ENCODE assay signal across 16 cellular contexts in genomic region chr22:42862045-42862734, GRCh38. TPM values are rescaled to one million over a fixed set of nuclear protein-coding genes. Genes with fewer than 3 reads are reported as not detected.
A peak's percentile ranks its signal among the peaks of the same experiment; 100 is the strongest.
DNase-seq lines count a peak whose midpoint lies in the region; ATAC-seq and TF ChIP-seq lines count a peak whose summit lies in the region.
"Had no signal": no experiment of that assay in that cellular context is flagged by ENCODE, and none has a peak within 500 bp of the region (broad histone marks: within the 10 kb centered on the region; RNA-seq: fewer than 3 reads in every experiment).

No MANE protein-coding gene starts in this region.

- ATAC-seq in activated naive CD8-positive, alpha-beta T cell treated with anti-CD3 and anti-CD28 coated beads, Interleukin-2, amount 50 U/mL, for 24 hours = no peak
- ATAC-seq in T-helper 17 cell (no peak), HG02852 (IDR thresholded peaks at IDR 0.05; ENCODE audit: unreplicated experiment) (no peak)
- ATAC-seq: esophagus mucosa had no signal

- TF ChIP-seq CTCF in type B pancreatic cell (conservative IDR thresholded peaks at IDR 0.05) (no peak), spleen (IDR thresholded peaks at IDR 0.05 in 8 of 11, conservative IDR thresholded peaks at IDR 0.05 in 3 of 11) (no peak)

- peak overlapping the region in 1 of 8 donors; percentile 71 for H3K27ac ChIP-seq in spleen
- H3K27ac ChIP-seq: suprapubic skin had no signal

- H3K4me1 Mint-ChIP-seq in activated naive CD8-positive, alpha-beta T cell (ENCODE audit: low read depth) = peaks cover 22% of the 10 kb centered on the region
- peaks cover 37% of the 10 kb centered on the region for H3K4me1 Mint-ChIP-seq in activated naive CD8-positive, alpha-beta T cell treated with anti-CD3 and anti-CD28 coated beads, Interleukin-2, amount 50 U/mL, for 24 hours
- H3K4me1 Mint-ChIP-seq in T-helper 17 cell = peaks cover 4% of the 10 kb centered on the region
- peaks cover 12% of the 10 kb centered on the region for H3K4me1 Mint-ChIP-seq in type B pancreatic cell (ENCODE audit: unreplicated experiment)

- no peak for TF ChIP-seq POLR2A in spleen (IDR thresholded peaks at IDR 0.05)

- H3K9me3 ChIP-seq in T-helper 17 cell (ENCODE audit: control insufficient read depth, low read length, poor library complexity, severe bottlenecking) (no peaks in the 10 kb centered on the region), spleen (peaks cover 0 to 4% (median 0%) of the 10 kb centered on the region in 8 donors)
- H3K9me3 ChIP-seq: suprapubic skin had no signal

- peaks cover 7% of the 10 kb centered on the region for H3K36me3 Mint-ChIP-seq in activated naive CD8-positive, alpha-beta T cell
- H3K36me3 Mint-ChIP-seq in activated naive CD8-positive, alpha-beta T cell treated with anti-CD3 and anti-CD28 coated beads, Interleukin-2, amount 50 U/mL, for 24 hours (ENCODE audit: low read depth) = peaks cover 19% of the 10 kb centered on the region
- no peaks in the 10 kb centered on the region for H3K36me3 Mint-ChIP-seq in T-helper 17 cell (ENCODE audit: low read depth)
- H3K36me3 Mint-ChIP-seq in type B pancreatic cell = peaks cover 8% of the 10 kb centered on the region

- no peaks in the 10 kb centered on the region for H3K36me3 ChIP-seq in spleen
- H3K36me3 ChIP-seq: suprapubic skin had no signal

- H3K27me3 ChIP-seq in spleen (replicated peaks in 1 of 7) = no peaks in the 10 kb centered on the region
- H3K27me3 ChIP-seq: suprapubic skin had no signal

- H3K27me3 Mint-ChIP-seq in activated naive CD8-positive, alpha-beta T cell = no peaks in the 10 kb centered on the region
- peaks cover 3% of the 10 kb centered on the region for H3K27me3 Mint-ChIP-seq in activated naive CD8-positive, alpha-beta T cell treated with anti-CD3 and anti-CD28 coated beads, Interleukin-2, amount 50 U/mL, for 24 hours
- H3K27me3 Mint-ChIP-seq in T-helper 17 cell = no peaks in the 10 kb centered on the region
- no peaks in the 10 kb centered on the region for H3K27me3 Mint-ChIP-seq in type B pancreatic cell
- H3K27me3 Mint-ChIP-seq: activated CD4-positive, alpha-beta memory T cell treated with anti-CD3 and anti-CD28 coated beads, Interleukin-2, amount 10 ng/mL, durations not matched to agents 7 days and 5 days had no signal

- intact Hi-C loops in spleen (cut with DNase I; ENCODE audit: low total_unique reads) = no loop called here

- H3K27ac Mint-ChIP-seq in activated naive CD8-positive, alpha-beta T cell = peak overlapping the region; percentile 18
- no peak overlapping the region for H3K27ac Mint-ChIP-seq in activated naive CD8-positive, alpha-beta T cell treated with anti-CD3 and anti-CD28 coated beads, Interleukin-2, amount 50 U/mL, for 24 hours
- H3K27ac Mint-ChIP-seq in T-helper 17 cell (peak overlapping the region; percentile 16), type B pancreatic cell (peak overlapping the region; percentile 60)
- H3K27ac Mint-ChIP-seq: activated CD4-positive, alpha-beta memory T cell treated with anti-CD3 and anti-CD28 coated beads, Interleukin-2, amount 10 ng/mL, durations not matched to agents 7 days and 5 days had no signal

- 88 to 94% (median 90%) methylated on average over 7 of the region's 7 CpGs for WGBS in spleen, 5 donors

- H3K4me3 Mint-ChIP-seq in activated naive CD8-positive, alpha-beta T cell = no peak overlapping the region
- no peak overlapping the region for H3K4me3 Mint-ChIP-seq in activated naive CD8-positive, alpha-beta T cell treated with anti-CD3 and anti-CD28 coated beads, Interleukin-2, amount 50 U/mL, for 24 hours
- H3K4me3 Mint-ChIP-seq in T-helper 17 cell (no peak overlapping the region), type B pancreatic cell (no peak overlapping the region)
- H3K4me3 Mint-ChIP-seq: activated CD4-positive, alpha-beta memory T cell treated with anti-CD3 and anti-CD28 coated beads, Interleukin-2, amount 10 ng/mL, durations not matched to agents 7 days and 5 days had no signal

- no peak overlapping the region for H3K4me3 ChIP-seq in spleen
- H3K4me3 ChIP-seq: lung, suprapubic skin had no signal

- no peak for DNase-seq in activated naive CD8-positive, alpha-beta T cell treated with anti-CD3 and anti-CD28 coated beads, Interleukin-2, amount 50 U/mL, for 24 hours
- DNase-seq in T-helper 17 cell = no peak
- DNase-seq in glomerular visceral epithelial cell (ENCODE audit: extremely low spot score) = peak; percentile 56
- DNase-seq in type B pancreatic cell (ENCODE audit: extremely low spot score, unreplicated experiment) = no peak
- no peak for DNase-seq in spleen
- no peak for DNase-seq in NK-92 (lab: John Stamatoyannopoulos, UW; ENCODE audit: unreplicated experiment)
- DNase-seq: activated CD4-positive, alpha-beta memory T cell treated with anti-CD3 and anti-CD28 coated beads, Interleukin-2, amount 10 ng/mL, durations not matched to agents 7 days and 5 days; activated gamma-delta T cell treated with Interleukin-2 at 50 U/mL for 16 hours; NCI-H345; nucleus accumbens; T-helper 9 cell had no signal

- peaks cover 13 to 58% (median 24%) of the 10 kb centered on the region in 6 donors for H3K4me1 ChIP-seq in spleen

- H3K9me3 Mint-ChIP-seq in activated naive CD8-positive, alpha-beta T cell (ENCODE audit: low read depth) = peaks cover 4% of the 10 kb centered on the region
- H3K9me3 Mint-ChIP-seq in activated naive CD8-positive, alpha-beta T cell treated with anti-CD3 and anti-CD28 coated beads, Interleukin-2, amount 50 U/mL, for 24 hours = peaks cover 17% of the 10 kb centered on the region
- H3K9me3 Mint-ChIP-seq in type B pancreatic cell = peaks cover 3% of the 10 kb centered on the region

RNA-seq across cellular contexts. Expression of gene ARFGAP3, which starts 5.1 kb away (rescaled TPM):
- total RNA-seq in T-helper 17 cell (10 to 100 TPM; 32.1 to 39.7 TPM), type B pancreatic cell (ENCODE audit: low replicate concordance) (29.3 and 34.6 TPM in 2 replicates), spleen (10 to 100 TPM; 30.9 to 46.8 (median 40.8) TPM)
- polyA plus RNA-seq in spleen = 10 to 100 TPM; 15.0 to 23.6 (median 15.6) TPM
